Comparison of ENCODE assay signal across 10 cellular contexts in the genomic region with DNA sequence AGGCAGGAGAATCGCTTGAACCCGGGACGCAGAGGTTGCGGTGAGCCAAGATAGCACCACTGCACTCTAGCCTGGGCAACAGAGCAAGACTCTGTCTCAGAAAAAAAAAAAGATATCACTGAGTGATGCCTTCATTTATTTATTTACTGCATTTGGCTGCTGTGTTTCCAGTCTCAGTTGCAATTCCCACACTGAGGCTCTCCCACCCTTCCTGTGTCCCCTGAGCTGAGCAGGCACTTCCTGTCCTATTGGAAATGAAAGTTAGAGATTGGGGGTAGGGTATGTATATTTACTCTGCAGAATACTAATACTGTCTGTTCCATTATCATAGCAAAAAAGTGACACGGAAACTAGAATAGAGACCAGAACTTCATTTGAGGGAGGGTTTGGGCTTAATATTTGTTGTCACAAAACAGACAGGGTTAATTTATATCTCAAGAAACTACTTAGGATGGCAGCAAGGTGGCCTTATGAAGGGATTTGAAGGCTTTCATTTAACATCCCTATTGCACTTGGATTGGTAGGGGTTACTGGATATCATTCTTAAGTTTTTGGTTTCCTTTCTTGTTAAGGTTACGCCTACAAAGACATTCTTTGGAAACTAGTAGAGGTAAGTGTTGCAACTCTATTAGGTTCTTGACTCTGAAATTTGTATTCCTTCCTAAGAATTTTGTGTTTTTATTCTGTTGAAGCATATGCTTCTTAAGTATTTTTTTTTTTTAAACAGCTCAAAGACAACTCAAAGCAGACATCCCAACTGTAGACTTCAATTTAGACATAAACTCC. TPM values are rescaled to one million over a fixed set of nuclear protein-coding genes. Genes with fewer than 3 reads are reported as not detected.
A peak's percentile ranks its signal among the peaks of the same experiment; 100 is the strongest.
DNase-seq lines count a peak whose midpoint lies in the region; ATAC-seq, FAIRE-seq and TF ChIP-seq lines count a peak whose summit lies in the region.
"Had no signal": no experiment of that assay in that cellular context is flagged by ENCODE, and none has a peak within 500 bp of the region (broad histone marks: within the 10 kb centered on the region; RNA-seq: fewer than 3 reads in every experiment).

No MANE protein-coding gene starts in this region.

- H3K4me1 Mint-ChIP-seq in activated naive CD8-positive, alpha-beta T cell treated with anti-CD3 and anti-CD28 coated beads, Interleukin-2, amount 50 U/mL, for 24 hours: peaks cover 35% of the 10 kb centered on the region

- H3K36me3 ChIP-seq in DND-41 (ENCODE audit: insufficient read depth, low read length): no peaks in the 10 kb centered on the region

- peak overlapping the region; percentile 80 for H3K4me3 Mint-ChIP-seq in activated naive CD8-positive, alpha-beta T cell treated with anti-CD3 and anti-CD28 coated beads, Interleukin-2, amount 50 U/mL, for 24 hours

- H3K4me1 ChIP-seq in DND-41 (ENCODE audit: insufficient read depth, low read length): peaks cover 39% of the 10 kb centered on the region

- H3K27me3 Mint-ChIP-seq in activated naive CD8-positive, alpha-beta T cell treated with anti-CD3 and anti-CD28 coated beads, Interleukin-2, amount 50 U/mL, for 24 hours: no peaks in the 10 kb centered on the region

- H3K27ac ChIP-seq in DND-41 (ENCODE audit: low read length): no peak overlapping the region

- H3K9ac ChIP-seq in DND-41 (ENCODE audit: low read depth, low read length): 0 out of 2 replicates have a peak overlapping the region, but pooled peaks have one; percentile 51

- H3K36me3 Mint-ChIP-seq in activated naive CD8-positive, alpha-beta T cell treated with anti-CD3 and anti-CD28 coated beads, Interleukin-2, amount 50 U/mL, for 24 hours (ENCODE audit: low read depth): no peaks in the 10 kb centered on the region

- no peak for DNase-seq in DND-41
- DNase-seq in activated naive CD8-positive, alpha-beta T cell treated with anti-CD3 and anti-CD28 coated beads, Interleukin-2, amount 50 U/mL, for 24 hours: no peak
- peak; percentile 43 for DNase-seq in left cardiac atrium
- DNase-seq in renal cortical epithelial cell (ENCODE audit: low read depth): peak; percentile 25
- DNase-seq in GM19239 (ENCODE audit: insufficient read length, low spot score): no peak
- DNase-seq: DMS53, NCI-H2029 had no signal

- H3K27ac Mint-ChIP-seq in activated naive CD8-positive, alpha-beta T cell treated with anti-CD3 and anti-CD28 coated beads, Interleukin-2, amount 50 U/mL, for 24 hours: no peak overlapping the region

- TF ChIP-seq CTCF in DND-41 (IDR thresholded peaks at IDR 0.05; ENCODE audit: borderline replicate concordance, extremely low read depth, low read length, poor library complexity, severe bottlenecking): no peak

- intact Hi-C loops in left cardiac atrium (cut with DNase I): loop anchor here in 1 of 2 donors (5.0 kb wide), 1 partner anchor 112 kb away; a partner anchor contains a TSS

- H3K9me3 ChIP-seq in DND-41 (ENCODE audit: insufficient read depth, low read length, severe bottlenecking): no peaks in the 10 kb centered on the region

- peak overlapping the region; percentile 67; the same call in 1 of the 2 replicates for H3K4me2 ChIP-seq in DND-41 (ENCODE audit: insufficient read depth, low read length)

- FAIRE-seq in GM19239 (lab: Jason Lieb, UNC): no peak

- peaks cover 9% of the 10 kb centered on the region for H3K79me2 ChIP-seq in DND-41 (ENCODE audit: insufficient read depth, low read length)

- peak overlapping the region; percentile 94; the same call in 1 of the 2 replicates for H2AFZ ChIP-seq in DND-41 (ENCODE audit: low read depth, low read length)

- H4K20me1 ChIP-seq in DND-41 (ENCODE audit: insufficient read depth, low read length): no peaks in the 10 kb centered on the region

- H3K27me3 ChIP-seq in DND-41 (ENCODE audit: insufficient read depth, low read length, poor library complexity): no peaks in the 10 kb centered on the region

- no peak overlapping the region for H3K4me3 ChIP-seq in DND-41 (ENCODE audit: low read depth in 1 of 2, low read length in 2 of 2)

- no peak for ATAC-seq in DND-41 (ENCODE audit: insufficient read depth, low read depth)
- ATAC-seq in activated naive CD8-positive, alpha-beta T cell treated with anti-CD3 and anti-CD28 coated beads, Interleukin-2, amount 50 U/mL, for 24 hours: no peak
- ATAC-seq in left cardiac atrium: peak in 1 of 2 donors; percentile 44
- ATAC-seq in HG03439 (IDR thresholded peaks at IDR 0.05; ENCODE audit: unreplicated experiment): no peak
- no peak for ATAC-seq in HG03442 (IDR thresholded peaks at IDR 0.05; ENCODE audit: unreplicated experiment)
- ATAC-seq in GM21619 (IDR thresholded peaks at IDR 0.05; ENCODE audit: unreplicated experiment): no peak

- no peaks in the 10 kb centered on the region for H3K9me3 Mint-ChIP-seq in activated naive CD8-positive, alpha-beta T cell treated with anti-CD3 and anti-CD28 coated beads, Interleukin-2, amount 50 U/mL, for 24 hours

RNA-seq across cellular contexts. Expression of a gene that starts 1.4 kb away (rescaled TPM):
- 10 to 100 TPM; 32.6 to 40.7 TPM for total RNA-seq in left cardiac atrium
- 24.8 and 31.3 TPM in 2 replicates for total RNA-seq in renal cortical epithelial cell

RNA-seq across cellular contexts. Expression of a gene that starts 32.3 kb away (rescaled TPM):
- total RNA-seq in left cardiac atrium: under 1 TPM; 0.35 to 0.42 TPM
- total RNA-seq in renal cortical epithelial cell: 1.4 and 1.6 TPM in 2 replicates

RNA-seq across cellular contexts. Expression of a gene that starts 51.8 kb away (rescaled TPM):
- total RNA-seq in left cardiac atrium (1 to 10 TPM; 2.3 to 3.2 TPM), renal cortical epithelial cell (1.0 and 1.5 TPM in 2 replicates)

Comparison
In these comparisons a context has a peak if more than half of its experiments do, and no peak if none do; other contexts are left out.
1. DNase-seq: peak in left cardiac atrium (single experiment) and renal cortical epithelial cell (single experiment); none in DND-41 (single experiment), activated naive CD8-positive, alpha-beta T cell treated with anti-CD3 and anti-CD28 coated beads, Interleukin-2, amount 50 U/mL, for 24 hours (single experiment) and GM19239 (single experiment).